22 cellular contexts compared by ENCODE assay signal in genomic region chr2:2172516-2172915, GRCh38.
DNase-seq lines count a peak whose midpoint lies in the region; ATAC-seq, FAIRE-seq and TF ChIP-seq lines count a peak whose summit lies in the region.
"Had no signal": no experiment of that assay in that cellular context is flagged by ENCODE, and none has a peak within 500 bp of the region (broad histone marks: within the 10 kb centered on the region; RNA-seq: fewer than 3 reads in every experiment).

No MANE protein-coding gene starts in this region.

- H3K27ac ChIP-seq in neuronal stem cell (replicated peaks; ENCODE audit: low read length) (no peak overlapping the region), vagina (no peak overlapping the region), gastroesophageal sphincter (no peak overlapping the region), caudate nucleus (ENCODE audit: low read depth, low read length) (no peak overlapping the region)
- H3K27ac ChIP-seq: 22Rv1 had no signal

- no peak overlapping the region for H3K4me3 ChIP-seq in neuronal stem cell (ENCODE audit: low read length in 2 of 2)
- H3K4me3 ChIP-seq in vagina = no peak overlapping the region
- no peak overlapping the region for H3K4me3 ChIP-seq in gastroesophageal sphincter
- H3K4me3 ChIP-seq: HAP-1 had no signal

- H4K8ac ChIP-seq in neuronal stem cell (ENCODE audit: low read depth, low read length) = no peak overlapping the region

- no peak overlapping the region for H2AFZ ChIP-seq in neuronal stem cell (ENCODE audit: low read length)

- intact Hi-C loops in vagina (cut with DNase I) = no loop called here

- H2BK15ac ChIP-seq in neuronal stem cell (ENCODE audit: low read length) = no peak overlapping the region

- H3K4me1 ChIP-seq in neuronal stem cell (ENCODE audit: control insufficient read depth in 2 of 2, insufficient read depth in 1 of 2, low read depth in 1 of 2, low read length in 2 of 2) = peaks cover 0 to 9% of the 10 kb centered on the region in 2 donors
- H3K4me1 ChIP-seq in vagina = no peaks in the 10 kb centered on the region
- no peaks in the 10 kb centered on the region for H3K4me1 ChIP-seq in gastroesophageal sphincter
- H3K4me1 ChIP-seq: HAP-1 had no signal

- WGBS in neuronal stem cell (ENCODE audit: extremely low coverage in 2 of 2, insufficient read length in 2 of 2, insufficient replicate concordance in 1 of 2), 2 donors = no CpG with 5 or more reads among the region's 10 CpGs
- 60% methylated on average over 1 of the region's 10 CpGs; no CpG with 5 or more reads in 1 of the 2 donors for WGBS in gastroesophageal sphincter (ENCODE audit: low coverage in 1 of 2), 2 donors

- no peak overlapping the region for H3K4ac ChIP-seq in neuronal stem cell (ENCODE audit: low read length)

- H3K14ac ChIP-seq in neuronal stem cell (ENCODE audit: low read length) = no peak overlapping the region

- H2BK12ac ChIP-seq in neuronal stem cell (ENCODE audit: low read length) = no peak overlapping the region

- no peak overlapping the region for H2BK120ac ChIP-seq in neuronal stem cell (ENCODE audit: low read depth, low read length)

- no peak overlapping the region for H3K23ac ChIP-seq in neuronal stem cell (ENCODE audit: low read depth, low read length, poor library complexity)

- FAIRE-seq in RCC 7860 (lab: Jason Lieb, UNC) = no peak
- FAIRE-seq: A204.1, GM12892, H54 had no signal

- peak; percentile 21 for DNase-seq in activated CD8-positive, alpha-beta memory T cell treated with anti-CD3 and anti-CD28 coated beads for 24 hours
- no peak for DNase-seq in activated CD8-positive, alpha-beta memory T cell treated with anti-CD3 and anti-CD28 coated beads, Interleukin-2, amount 50 U/mL, for 4 hours
- DNase-seq in neuronal stem cell (ENCODE audit: low spot score) (no peak), vagina (ENCODE audit: extremely low spot score in 2 of 2) (peak; percentile 79 to 91), RCC 7860 (ENCODE audit: low spot score) (no peak), caudate nucleus (lab: John Stamatoyannopoulos, UW) (no peak)
- DNase-seq: C1 segment of cervical spinal cord; Calu3; CD4-positive, alpha-beta memory T cell; COR-L47; DMS53; DMS79 treated with DMSO at 0.1 percent for 48 hours; GF-D8; GOT3; HFFc6 had no signal

- no peak for TF ChIP-seq EP300 in gastroesophageal sphincter (IDR thresholded peaks at IDR 0.05)

- no peak overlapping the region for H4K91ac ChIP-seq in neuronal stem cell (ENCODE audit: low read depth, low read length, poor library complexity)

- H3K18ac ChIP-seq in neuronal stem cell (ENCODE audit: low read length) = peak overlapping the region; percentile 11

- H3K36me3 ChIP-seq in neuronal stem cell (replicated peaks in 1 of 2; ENCODE audit: control insufficient read depth in 2 of 2, insufficient read depth in 2 of 2, low read length in 2 of 2) (no peaks in the 10 kb centered on the region), vagina (no peaks in the 10 kb centered on the region), gastroesophageal sphincter (no peaks in the 10 kb centered on the region)
- H3K36me3 ChIP-seq: HAP-1 had no signal

- no peaks in the 10 kb centered on the region for H3K9me3 ChIP-seq in neuronal stem cell (replicated peaks in 1 of 2; ENCODE audit: control insufficient read depth in 2 of 2, insufficient read depth in 1 of 2, low read depth in 1 of 2, low read length in 2 of 2)
- no peaks in the 10 kb centered on the region for H3K9me3 ChIP-seq in vagina
- no peaks in the 10 kb centered on the region for H3K9me3 ChIP-seq in gastroesophageal sphincter
- H3K9me3 ChIP-seq: HAP-1 had no signal

- TF ChIP-seq POLR2A in vagina (IDR thresholded peaks at IDR 0.05) (no peak), gastroesophageal sphincter (IDR thresholded peaks at IDR 0.05) (no peak)

- no peaks in the 10 kb centered on the region for H3K79me1 ChIP-seq in neuronal stem cell (ENCODE audit: low read depth, low read length)

- TF ChIP-seq CTCF in vagina (IDR thresholded peaks at IDR 0.05) = no peak
- no peak for TF ChIP-seq CTCF in gastroesophageal sphincter (IDR thresholded peaks at IDR 0.05)

- no peak overlapping the region for H3K9ac ChIP-seq in neuronal stem cell (ENCODE audit: low read depth, low read length, poor library complexity)

- H3K27me3 ChIP-seq in neuronal stem cell (ENCODE audit: control insufficient read depth in 3 of 3, insufficient read depth in 3 of 3, low read depth in 1 of 3, low read length in 3 of 3) (no peaks in the 10 kb centered on the region), vagina (no peaks in the 10 kb centered on the region), gastroesophageal sphincter (peaks cover 14% of the 10 kb centered on the region)

- ATAC-seq in esophagus mucosa (peak; percentile 11), gastroesophageal sphincter (no peak)

- H2BK5ac ChIP-seq in neuronal stem cell (ENCODE audit: low read length) = no peak overlapping the region

- no peak overlapping the region for H2AK5ac ChIP-seq in neuronal stem cell (ENCODE audit: low read depth, low read length)

- no peak overlapping the region for H3K4me2 ChIP-seq in neuronal stem cell (ENCODE audit: insufficient read depth, low read length, poor library complexity, severe bottlenecking)

Comparison
In these comparisons a context has a peak if more than half of its experiments do, and no peak if none do; other contexts are left out.
1. DNase-seq: peak in activated CD8-positive, alpha-beta memory T cell treated with anti-CD3 and anti-CD28 coated beads for 24 hours (single experiment) and vagina (2 of 2); none in activated CD8-positive, alpha-beta memory T cell treated with anti-CD3 and anti-CD28 coated beads, Interleukin-2, amount 50 U/mL, for 4 hours (single experiment), neuronal stem cell (single experiment), RCC 7860 (single experiment) and caudate nucleus (0 of 61).